ENCODE assay signal across 27 cellular contexts in genomic region chr6:115302731-115303130, GRCh38.
"Had no signal": no experiment of that assay in that cellular context is flagged by ENCODE, and none has a peak within 500 bp of the region (broad histone marks: within the 10 kb centered on the region; RNA-seq: fewer than 3 reads in every experiment).

No MANE protein-coding gene starts in this region.

- DNase-seq: activated B cell treated with CpG ODN at 0.5 μM for 24 hours; activated CD4-positive, alpha-beta memory T cell treated with anti-CD3 and anti-CD28 coated beads for 36 hours; activated CD4-positive, alpha-beta T cell treated with anti-CD3 and anti-CD28 coated beads for 4 hours; activated CD4-positive, alpha-beta T cell treated with anti-CD3 and anti-CD28 coated beads, Interleukin-2, amount 10 ng/mL, durations not matched to agents 24 days and 14 days; activated CD4-positive, alpha-beta T cell treated with anti-CD3 and anti-CD28 coated beads, Interleukin-2, amount 50 U/mL, for 1 hour; activated CD4-positive, alpha-beta T cell treated with anti-CD3 and anti-CD28 coated beads, Interleukin-2, amount 50 U/mL, for 4 hours; activated CD4-positive, CD25-positive, alpha-beta regulatory T cell treated with anti-CD3 and anti-CD28 coated beads, Interleukin-2, amount 50 U/mL, for 72 hours; activated CD8-positive, alpha-beta memory T cell treated with anti-CD3 and anti-CD28 coated beads, Interleukin-2, amount 50 U/mL, for 4 hours; activated CD8-positive, alpha-beta T cell treated with anti-CD3 and anti-CD28 coated beads for 36 hours; activated effector memory CD4-positive, alpha-beta T cell treated with anti-CD3 and anti-CD28 coated beads, Interleukin-2, amount 50 U/mL, for 16 hours; activated gamma-delta T cell treated with Interleukin-2 at 50 U/mL for 16 hours; activated naive CD4-positive, alpha-beta T cell; activated naive CD4-positive, alpha-beta T cell treated with anti-CD3 and anti-CD28 coated beads for 36 hours; activated naive CD4-positive, alpha-beta T cell treated with anti-CD3 and anti-CD28 coated beads, Interleukin-2, amount 50 U/mL, for 16 hours; activated naive CD8-positive, alpha-beta T cell treated with anti-CD3 and anti-CD28 coated beads for 36 hours; activated T-cell treated with anti-CD3 and anti-CD28 coated beads for 4 hours; activated T-cell treated with anti-CD3 and anti-CD28 coated beads, Interleukin-2, amount 50 U/mL, for 1 hour; activated T-cell treated with anti-CD3 and anti-CD28 coated beads, Interleukin-2, amount 50 U/mL, for 4 hours; activated T-cell treated with anti-CD3 and anti-CD28 coated beads, Interleukin-2, amount 50 U/mL, for 72 hours; adrenal gland; amniotic stem cell; aorta; body of pancreas; brain microvascular endothelial cell; central memory CD4-positive, alpha-beta T cell; T-helper 2 cell; T-helper 9 cell had no signal
